In the genomic region with DNA sequence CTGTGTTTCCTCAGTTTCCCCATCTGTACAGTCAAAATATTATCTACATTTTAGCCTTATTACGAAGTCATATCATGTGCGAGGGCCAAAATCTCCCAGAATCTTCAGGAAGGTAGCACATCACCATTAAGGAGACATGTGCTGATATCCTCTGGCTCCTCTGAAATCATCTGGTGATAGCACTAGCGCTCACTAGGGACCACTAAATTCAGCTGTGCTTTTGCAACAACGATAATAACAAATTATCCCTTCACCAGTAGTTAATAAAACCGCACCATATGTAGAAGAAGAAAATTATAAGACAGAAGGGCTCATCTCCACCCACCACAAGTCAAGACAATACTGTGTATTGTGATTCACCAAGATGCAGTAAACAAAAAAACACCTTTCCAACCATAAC, we compare ENCODE assay signal across 1 cellular context.
TF ChIP-seq lines count a peak whose summit lies in the region.

No MANE protein-coding gene starts in this region.

TF ChIP-seq in IMR-90, 13 proteins besides CTCF, POLR2A, EP300 and RAD21 (continued from another document):
- TF ChIP-seq USF2 (IDR thresholded peaks at IDR 0.05; ENCODE audit: low read depth, low read length): no peak
